Comparison of ENCODE assay signal across 10 cellular contexts in genomic region chr6:43180985-43181384, GRCh38. TPM values are rescaled to one million over a fixed set of nuclear protein-coding genes. Genes with fewer than 3 reads are reported as not detected.
A peak's percentile ranks its signal among the peaks of the same experiment; 100 is the strongest.
DNase-seq lines count a peak whose midpoint lies in the region; TF ChIP-seq lines count a peak whose summit lies in the region.
"Had no signal": no experiment of that assay in that cellular context is flagged by ENCODE, and none has a peak within 500 bp of the region (broad histone marks: within the 10 kb centered on the region; RNA-seq: fewer than 3 reads in every experiment).

No MANE protein-coding gene starts in this region.

- 69 to 82% methylated on average over 5 of the region's 5 CpGs for WGBS in sigmoid colon, 2 donors

- H3K27me3 ChIP-seq in endocrine pancreas (ENCODE audit: control insufficient read depth, insufficient read depth, low read length) (no peaks in the 10 kb centered on the region), sigmoid colon (no peaks in the 10 kb centered on the region)

- H3K4me3 ChIP-seq in endocrine pancreas (ENCODE audit: control insufficient read depth, insufficient read depth, low read length): peak overlapping the region; percentile 39
- no peak overlapping the region for H3K4me3 ChIP-seq in sigmoid colon

- H3K4me1 ChIP-seq in endocrine pancreas (ENCODE audit: control insufficient read depth, insufficient read depth, low read length) (peaks cover 7% of the 10 kb centered on the region), sigmoid colon (peaks cover 0 to 48% (median 27%) of the 10 kb centered on the region in 4 donors)

- H3K9me3 ChIP-seq in endocrine pancreas (ENCODE audit: control insufficient read depth, low read length) (no peaks in the 10 kb centered on the region), sigmoid colon (no peaks in the 10 kb centered on the region)

- H3K36me3 ChIP-seq in endocrine pancreas (ENCODE audit: control insufficient read depth, insufficient read depth, low read length) (peaks cover 8% of the 10 kb centered on the region), sigmoid colon (peaks cover 28 to 65% (median 36%) of the 10 kb centered on the region in 4 donors)

- DNase-seq in NCI-H82 (lab: John Stamatoyannopoulos, UW) (peak; percentile 29), NCI-H82 treated with DMSO at 0.1 percent for 48 hours (lab: John Stamatoyannopoulos, UW; ENCODE audit: unreplicated experiment) (no peak), RPMI7951 (ENCODE audit: low read depth) (peak; percentile 9), sigmoid colon (no peak), head of caudate nucleus (no peak), NCI-H146 (lab: John Stamatoyannopoulos, UW) (no peak), NCI-H2081 (lab: John Stamatoyannopoulos, UW) (no peak)
- DNase-seq: activated CD4-positive, alpha-beta T cell treated with anti-CD3 and anti-CD28 coated beads, Interleukin-2, amount 50 U/mL, for 48 hours; effector CD4-positive, alpha-beta T cell had no signal

- no peak overlapping the region for H3K9ac ChIP-seq in endocrine pancreas (ENCODE audit: control insufficient read depth, insufficient read depth, low read length)

- TF ChIP-seq POLR2A in sigmoid colon (IDR thresholded peaks at IDR 0.05): no peak

- peak overlapping the region; percentile 81 to 87 (median 86) for H3K27ac ChIP-seq in sigmoid colon

- intact Hi-C loops in sigmoid colon (cut with DNase I) (no loop called here), head of caudate nucleus (cut with DNase I) (loop anchor here (5.0 kb wide), 1 partner anchor 124 kb away; the partner anchor contains the start of genes KLC4 and MRPL2)

- no peak for TF ChIP-seq CTCF in sigmoid colon (IDR thresholded peaks at IDR 0.05)

- no peak for TF ChIP-seq EP300 in sigmoid colon (IDR thresholded peaks at IDR 0.05)

RNA-seq across cellular contexts. Expression of gene CUL9, which starts 1.0 kb away (rescaled TPM):
- 6.6 and 9.9 TPM in 2 replicates for total RNA-seq in RPMI7951 (2014; rRNA removed; shearing (Covaris generic))
- total RNA-seq in sigmoid colon: 10 to 100 TPM; 21.7 to 49.6 (median 31.9) TPM
- polyA plus RNA-seq in sigmoid colon: 10 to 100 TPM in 2 of 3 donors, 1 to 10 TPM in 1; 5.1 to 32.9 (median 12.6) TPM

RNA-seq across cellular contexts. Expression of gene SRF, which starts 9.9 kb away (rescaled TPM):
- total RNA-seq in RPMI7951 (2014; rRNA removed; shearing (Covaris generic)): 10.7 and 16.7 TPM in 2 replicates
- 10 to 100 TPM; 64.2 to 96.9 (median 89.1) TPM for total RNA-seq in sigmoid colon
- polyA plus RNA-seq in sigmoid colon: 10 to 100 TPM; 12.6 to 31.2 (median 13.9) TPM

RNA-seq across cellular contexts. Expression of gene DNPH1, which starts 48.3 kb away (rescaled TPM):
- 50.3 and 74.5 TPM in 2 replicates for total RNA-seq in RPMI7951 (2014; rRNA removed; shearing (Covaris generic))
- total RNA-seq in sigmoid colon: 10 to 100 TPM; 32.1 to 96.0 (median 90.3) TPM
- 100 to 1,000 TPM; 155 to 188 (median 163) TPM for polyA plus RNA-seq in sigmoid colon

Comparison
In these comparisons a context has a peak if more than half of its experiments do, and no peak if none do; other contexts are left out.
1. DNase-seq: peak in NCI-H82 (single experiment) and RPMI7951 (single experiment); none in NCI-H82 treated with DMSO at 0.1 percent for 48 hours (single experiment), sigmoid colon (single experiment), head of caudate nucleus (0 of 42), NCI-H146 (single experiment) and NCI-H2081 (0 of 2).